Comparison of ENCODE assay signal across 8 cellular contexts in genomic region chr15:67836477-67836876, GRCh38. TPM values are rescaled to one million over a fixed set of nuclear protein-coding genes. Genes with fewer than 3 reads are reported as not detected.
DNase-seq lines count a peak whose midpoint lies in the region; ATAC-seq and TF ChIP-seq lines count a peak whose summit lies in the region.

No MANE protein-coding gene starts in this region.

- H3K4me3 Mint-ChIP-seq in activated B cell treated with CpG ODN at 0.5 μM for 24 hours (peak overlapping the region; percentile 79), endothelial cell (ENCODE audit: unreplicated experiment) (peak overlapping the region; percentile 42), neural progenitor cell (peak overlapping the region; percentile 79)
- no peak overlapping the region for H3K4me3 Mint-ChIP-seq in activated T-helper 2 cell treated with anti-CD3 and anti-CD28 coated beads, Interferon-gamma antibody, Interleukin-2, Interleukin-4, amounts not matched to agents 10 μg/mL and 5 μg/mL and 100 μg/mL, durations not matched to agents 14 hours and 24 hours and 36 hours (ENCODE audit: low read depth)

- no peaks in the 10 kb centered on the region for H3K27me3 ChIP-seq in Loucy (ENCODE audit: insufficient read depth, low read length, poor library complexity, severe bottlenecking)
- peaks cover 80% of the 10 kb centered on the region for H3K27me3 ChIP-seq in neural progenitor cell

- peak overlapping the region; percentile 77 for H3K9ac ChIP-seq in Loucy (ENCODE audit: low read depth, low read length, poor library complexity, severe bottlenecking)
- no peak overlapping the region for H3K9ac ChIP-seq in neural progenitor cell

- peaks cover 35% of the 10 kb centered on the region for H3K4me1 ChIP-seq in Loucy (ENCODE audit: insufficient read depth, low read length, poor library complexity, severe bottlenecking)
- H3K4me1 ChIP-seq in neural progenitor cell = peaks cover 51% of the 10 kb centered on the region

- H3K36me3 Mint-ChIP-seq in activated B cell treated with CpG ODN at 0.5 μM for 24 hours (ENCODE audit: low read depth) (peaks cover 10% of the 10 kb centered on the region), endothelial cell (ENCODE audit: low read depth, unreplicated experiment) (no peaks in the 10 kb centered on the region), neural progenitor cell (no peaks in the 10 kb centered on the region)
- no peaks in the 10 kb centered on the region for H3K36me3 Mint-ChIP-seq in activated T-helper 2 cell treated with anti-CD3 and anti-CD28 coated beads, Interferon-gamma antibody, Interleukin-2, Interleukin-4, amounts not matched to agents 10 μg/mL and 5 μg/mL and 100 μg/mL, durations not matched to agents 14 hours and 24 hours and 36 hours (ENCODE audit: low read depth)

- H4K20me1 ChIP-seq in Loucy (ENCODE audit: insufficient read depth, low read length, poor library complexity, severe bottlenecking) (no peaks in the 10 kb centered on the region), neural progenitor cell (ENCODE audit: low read depth) (peaks cover 7% of the 10 kb centered on the region)

- no peaks in the 10 kb centered on the region for H3K9me3 ChIP-seq in Loucy (ENCODE audit: insufficient read depth, low read depth, low read length)
- no peaks in the 10 kb centered on the region for H3K9me3 ChIP-seq in neural progenitor cell (ENCODE audit: low read depth)

- H3K27ac ChIP-seq in neural progenitor cell = no peak overlapping the region

- no peaks in the 10 kb centered on the region for H3K36me3 ChIP-seq in Loucy (ENCODE audit: insufficient read depth, low read length)
- H3K36me3 ChIP-seq in neural progenitor cell = no peaks in the 10 kb centered on the region

- H3K9me3 Mint-ChIP-seq in activated B cell treated with CpG ODN at 0.5 μM for 24 hours (no peaks in the 10 kb centered on the region), endothelial cell (ENCODE audit: unreplicated experiment) (no peaks in the 10 kb centered on the region), neural progenitor cell (peaks cover 3% of the 10 kb centered on the region)
- no peaks in the 10 kb centered on the region for H3K9me3 Mint-ChIP-seq in activated T-helper 2 cell treated with anti-CD3 and anti-CD28 coated beads, Interferon-gamma antibody, Interleukin-2, Interleukin-4, amounts not matched to agents 10 μg/mL and 5 μg/mL and 100 μg/mL, durations not matched to agents 14 hours and 24 hours and 36 hours

- peak; percentile 93 for TF ChIP-seq CTCF in Loucy (conservative IDR thresholded peaks at IDR 0.05; ENCODE audit: low read length)
- TF ChIP-seq CTCF in activated B cell treated with CpG ODN at 0.5 μM for 24 hours (IDR thresholded peaks at IDR 0.05) = peak; percentile 93
- peak; percentile 96 for TF ChIP-seq CTCF in endothelial cell (IDR thresholded peaks at IDR 0.05; ENCODE audit: unreplicated experiment)
- TF ChIP-seq CTCF in neural progenitor cell (IDR thresholded peaks at IDR 0.05) = peak; percentile 88

- H3K4me1 Mint-ChIP-seq in activated B cell treated with CpG ODN at 0.5 μM for 24 hours (peaks cover 62% of the 10 kb centered on the region), endothelial cell (ENCODE audit: unreplicated experiment) (peaks cover 30% of the 10 kb centered on the region), neural progenitor cell (peaks cover 40% of the 10 kb centered on the region)
- peaks cover 33% of the 10 kb centered on the region for H3K4me1 Mint-ChIP-seq in activated T-helper 2 cell treated with anti-CD3 and anti-CD28 coated beads, Interferon-gamma antibody, Interleukin-2, Interleukin-4, amounts not matched to agents 10 μg/mL and 5 μg/mL and 100 μg/mL, durations not matched to agents 14 hours and 24 hours and 36 hours (ENCODE audit: low read depth)

- no peaks in the 10 kb centered on the region for H3K9me2 ChIP-seq in Loucy (replicated peaks; ENCODE audit: low read depth, low read length)

- H3K79me2 ChIP-seq in Loucy (ENCODE audit: insufficient read depth, low read length) (no peaks in the 10 kb centered on the region), neural progenitor cell (ENCODE audit: low read depth) (no peaks in the 10 kb centered on the region)

- H3K4me2 ChIP-seq in Loucy (ENCODE audit: low read depth, low read length, poor library complexity, severe bottlenecking) = peak overlapping the region; percentile 75
- peak overlapping the region; percentile 82 for H3K4me2 ChIP-seq in neural progenitor cell

- POLR2A ChIA-PET in activated B cell treated with CpG ODN at 0.5 μM for 24 hours (lab: Charles Lee) = interaction anchor here (0.7 to 1.7 kb wide), 5 partner anchors 53 to 890 kb away, joined by 3 to 12 read pairs (median 3); partner anchors contain the start of gene FEM1B

- intact Hi-C loops in activated B cell treated with CpG ODN at 0.5 μM for 24 hours (cut with micrococcal nuclease) = loop anchor here (1.0 to 10.0 kb wide), 7 partner anchors 335 to 1332 kb away; partner anchors contain the start of genes RPL4, SMAD3 and ZWILCH
- intact Hi-C loops in activated T-helper 2 cell treated with anti-CD3 and anti-CD28 coated beads, Interferon-gamma antibody, Interleukin-2, Interleukin-4, amounts not matched to agents 10 μg/mL and 5 μg/mL and 100 μg/mL, durations not matched to agents 14 hours and 24 hours and 36 hours (cut with micrococcal nuclease) = loop anchor here (1.0 to 10.0 kb wide), 4 partner anchors 334 to 889 kb away; no protein-coding TSS in a partner anchor

- H3K27me3 Mint-ChIP-seq in activated B cell treated with CpG ODN at 0.5 μM for 24 hours (peaks cover 40% of the 10 kb centered on the region), endothelial cell (ENCODE audit: unreplicated experiment) (peaks cover 19% of the 10 kb centered on the region), neural progenitor cell (ENCODE audit: insufficient read depth, low read depth) (peaks cover 72% of the 10 kb centered on the region)
- peaks cover 62% of the 10 kb centered on the region for H3K27me3 Mint-ChIP-seq in activated T-helper 2 cell treated with anti-CD3 and anti-CD28 coated beads, Interferon-gamma antibody, Interleukin-2, Interleukin-4, amounts not matched to agents 10 μg/mL and 5 μg/mL and 100 μg/mL, durations not matched to agents 14 hours and 24 hours and 36 hours (ENCODE audit: low read depth)

- H3F3A ChIP-seq in Loucy (ENCODE audit: low read depth) (no peaks in the 10 kb centered on the region; the same call in 1 of the 2 replicates), neural progenitor cell (ENCODE audit: low read depth) (peaks cover 75% of the 10 kb centered on the region)

- H2AFZ ChIP-seq in Loucy (ENCODE audit: low read length) = no peak overlapping the region
- H2AFZ ChIP-seq in neural progenitor cell (replicated peaks) = no peak overlapping the region

- ATAC-seq in activated B cell treated with CpG ODN at 0.5 μM for 24 hours (ENCODE audit: low read depth) (no peak), GM19035 (IDR thresholded peaks at IDR 0.05; ENCODE audit: unreplicated experiment) (no peak)

- H3K4me3 ChIP-seq in Loucy (ENCODE audit: low read length, poor library complexity, severe bottlenecking) (peak overlapping the region; percentile 78), neural progenitor cell (peak overlapping the region; percentile 56)

- CTCF ChIA-PET in activated B cell treated with CpG ODN at 0.5 μM for 24 hours (lab: Charles Lee) = interaction anchor here (1.0 to 5.3 kb wide), 10 partner anchors 12 to 890 kb away, joined by 3 to 56 read pairs (median 6); partner anchors contain the start of gene SKOR1

- H3K27ac Mint-ChIP-seq in activated B cell treated with CpG ODN at 0.5 μM for 24 hours = peak overlapping the region; percentile 35
- H3K27ac Mint-ChIP-seq in endothelial cell (ENCODE audit: unreplicated experiment) = no peak overlapping the region
- H3K27ac Mint-ChIP-seq in neural progenitor cell = no peak overlapping the region
- H3K27ac Mint-ChIP-seq in activated T-helper 2 cell treated with anti-CD3 and anti-CD28 coated beads, Interferon-gamma antibody, Interleukin-2, Interleukin-4, amounts not matched to agents 10 μg/mL and 5 μg/mL and 100 μg/mL, durations not matched to agents 14 hours and 24 hours and 36 hours = no peak overlapping the region

- DNase-seq in ELR (ENCODE audit: low read depth) (peak; percentile 67), activated B cell treated with CpG ODN at 0.5 μM for 24 hours (peak; percentile 40), endothelial cell (ENCODE audit: low spot score) (peak; percentile 62), neural progenitor cell (ENCODE audit: low spot score) (peak; percentile 69), NCI-H187 (lab: John Stamatoyannopoulos, UW) (no peak)
- no peak for DNase-seq in activated T-helper 2 cell treated with anti-CD3 and anti-CD28 coated beads, Interferon-gamma antibody, Interleukin-2, Interleukin-4, amounts not matched to agents 10 μg/mL and 5 μg/mL and 100 μg/mL, durations not matched to agents 14 hours and 24 hours and 36 hours (ENCODE audit: low spot score)

RNA-seq across cellular contexts. Expression of gene RNU6-1, which starts 3.4 kb away (rescaled TPM):
- total RNA-seq in activated B cell treated with CpG ODN at 0.5 μM for 24 hours = not detected in 2 replicates
- not detected for total RNA-seq in endothelial cell (ENCODE audit: unreplicated experiment)
- total RNA-seq in neural progenitor cell (ENCODE audit: low replicate concordance) = not detected in 2 replicates
- total RNA-seq in activated T-helper 2 cell treated with anti-CD3 and anti-CD28 coated beads, Interferon-gamma antibody, Interleukin-2, Interleukin-4, amounts not matched to agents 10 μg/mL and 5 μg/mL and 100 μg/mL, durations not matched to agents 14 hours and 24 hours and 36 hours = not detected in 2 replicates

RNA-seq across cellular contexts. Expression of gene SKOR1, which starts 11.2 kb away (rescaled TPM):
- total RNA-seq in activated B cell treated with CpG ODN at 0.5 μM for 24 hours = 0.53 and 0.64 TPM in 2 replicates
- total RNA-seq in endothelial cell (ENCODE audit: unreplicated experiment) = 0.21 TPM
- total RNA-seq in neural progenitor cell (ENCODE audit: low replicate concordance) = 0.09 and 0.51 TPM in 2 replicates
- total RNA-seq in activated T-helper 2 cell treated with anti-CD3 and anti-CD28 coated beads, Interferon-gamma antibody, Interleukin-2, Interleukin-4, amounts not matched to agents 10 μg/mL and 5 μg/mL and 100 μg/mL, durations not matched to agents 14 hours and 24 hours and 36 hours = 0.09 and 0.21 TPM in 2 replicates

Comparison
In these comparisons a context has a peak if more than half of its experiments do, and no peak if none do; other contexts are left out.
1. DNase-seq: peak in ELR (single experiment), activated B cell treated with CpG ODN at 0.5 μM for 24 hours (single experiment), endothelial cell (single experiment) and neural progenitor cell (single experiment); none in NCI-H187 (0 of 2) and activated T-helper 2 cell treated with anti-CD3 and anti-CD28 coated beads, Interferon-gamma antibody, Interleukin-2, Interleukin-4, amounts not matched to agents 10 μg/mL and 5 μg/mL and 100 μg/mL, durations not matched to agents 14 hours and 24 hours and 36 hours (single experiment).
2. Peak in every context shown above with its lines, with median percentiles within 50 percentile points of each other: CTCF ChIP-seq.